In the genomic region with DNA sequence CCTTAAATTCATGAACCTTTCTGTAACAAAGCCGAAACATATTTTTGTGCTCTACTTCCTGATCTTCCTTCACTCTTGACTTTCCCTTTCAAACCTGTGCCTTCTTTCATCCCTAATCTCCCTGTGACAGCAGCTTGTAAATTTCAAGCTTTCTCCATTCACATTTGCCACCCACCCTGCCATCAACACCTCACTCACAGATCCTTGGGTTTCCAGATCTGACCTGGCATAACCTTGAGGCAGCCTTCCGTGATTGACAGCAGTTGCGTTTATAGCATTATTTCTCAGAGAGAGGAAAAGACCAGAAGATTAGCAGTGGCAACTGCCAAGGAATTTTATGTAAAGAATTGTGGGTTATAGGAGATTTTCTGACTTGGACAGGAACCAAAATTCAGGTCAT, we compare ENCODE assay signal across 20 cellular contexts.
"Had no signal": no experiment of that assay in that cellular context is flagged by ENCODE, and none has a peak within 500 bp of the region (broad histone marks: within the 10 kb centered on the region; RNA-seq: fewer than 3 reads in every experiment).

No MANE protein-coding gene starts in this region.

- DNase-seq: activated B cell treated with CpG ODN at 0.5 μM for 24 hours; activated CD4-positive, alpha-beta T cell treated with anti-CD3 and anti-CD28 coated beads for 48 hours; activated CD8-positive, alpha-beta memory T cell treated with anti-CD3 and anti-CD28 coated beads, Interleukin-2, amount 50 U/mL, for 4 hours; activated CD8-positive, alpha-beta T cell treated with anti-CD3 and anti-CD28 coated beads, Interleukin-2, amount 10 ng/mL, durations not matched to agents 7 days and 5 days; activated gamma-delta T cell treated with Interleukin-2 at 50 U/mL for 16 hours; amygdala; effector memory CD4-positive, alpha-beta T cell; gastrocnemius medialis; islet precursor cell; left lung; ovary; sigmoid colon; stimulated activated CD4-positive, alpha-beta T cell treated with anti-CD3 and anti-CD28 coated beads, Interleukin-1b, Interleukin-23, amount 100 ng/mL, for 48 hours; stomach; T-helper 2 cell had no signal

- H3K9me3 ChIP-seq: gastrocnemius medialis, left lung, ovary, sigmoid colon, stomach had no signal

- H3K4me1 Mint-ChIP-seq: activated B cell treated with CpG ODN at 0.5 μM for 24 hours, memory B cell had no signal

- H3K9me3 Mint-ChIP-seq: activated B cell treated with CpG ODN at 0.5 μM for 24 hours had no signal

- H3K27ac Mint-ChIP-seq: activated B cell treated with CpG ODN at 0.5 μM for 24 hours; activated CD8-positive, alpha-beta T cell treated with anti-CD3 and anti-CD28 coated beads, Interleukin-2, amount 10 ng/mL, durations not matched to agents 7 days and 5 days; activated naive CD8-positive, alpha-beta T cell; dendritic cell treated with granulocyte-macrophage colony-stimulating factor and Interleukin-4, amounts not matched to agents 40 ng/mL and 50 ng/mL, for 4 days; memory B cell had no signal

- H3K27ac ChIP-seq: epithelial cell of prostate, gastrocnemius medialis, left lung, ovary, sigmoid colon, stomach had no signal

- H3K36me3 Mint-ChIP-seq: activated naive CD8-positive, alpha-beta T cell; memory B cell had no signal

- H3K4me1 ChIP-seq: gastrocnemius medialis, left lung, sigmoid colon, stomach had no signal

- H3K4me3 ChIP-seq: gastrocnemius medialis, left lung, ovary, sigmoid colon, stomach had no signal

- ATAC-seq: activated CD8-positive, alpha-beta T cell treated with anti-CD3 and anti-CD28 coated beads, Interleukin-2, amount 10 ng/mL, durations not matched to agents 7 days and 5 days; gastrocnemius medialis; left lung had no signal

- H3K36me3 ChIP-seq: gastrocnemius medialis, left lung, ovary, sigmoid colon, stomach had no signal

- H3K27me3 ChIP-seq: gastrocnemius medialis, left lung, ovary, sigmoid colon, stomach had no signal

- H3K27me3 Mint-ChIP-seq: activated B cell treated with CpG ODN at 0.5 μM for 24 hours; activated naive CD8-positive, alpha-beta T cell; dendritic cell treated with granulocyte-macrophage colony-stimulating factor and Interleukin-4, amounts not matched to agents 40 ng/mL and 50 ng/mL, for 4 days had no signal

- H3K4me3 Mint-ChIP-seq: activated B cell treated with CpG ODN at 0.5 μM for 24 hours; activated CD8-positive, alpha-beta T cell treated with anti-CD3 and anti-CD28 coated beads, Interleukin-2, amount 10 ng/mL, durations not matched to agents 7 days and 5 days; activated naive CD8-positive, alpha-beta T cell; dendritic cell treated with granulocyte-macrophage colony-stimulating factor and Interleukin-4, amounts not matched to agents 40 ng/mL and 50 ng/mL, for 4 days; memory B cell; nephron had no signal
